ENCODE assay signal across 22 cellular contexts in the genomic region with DNA sequence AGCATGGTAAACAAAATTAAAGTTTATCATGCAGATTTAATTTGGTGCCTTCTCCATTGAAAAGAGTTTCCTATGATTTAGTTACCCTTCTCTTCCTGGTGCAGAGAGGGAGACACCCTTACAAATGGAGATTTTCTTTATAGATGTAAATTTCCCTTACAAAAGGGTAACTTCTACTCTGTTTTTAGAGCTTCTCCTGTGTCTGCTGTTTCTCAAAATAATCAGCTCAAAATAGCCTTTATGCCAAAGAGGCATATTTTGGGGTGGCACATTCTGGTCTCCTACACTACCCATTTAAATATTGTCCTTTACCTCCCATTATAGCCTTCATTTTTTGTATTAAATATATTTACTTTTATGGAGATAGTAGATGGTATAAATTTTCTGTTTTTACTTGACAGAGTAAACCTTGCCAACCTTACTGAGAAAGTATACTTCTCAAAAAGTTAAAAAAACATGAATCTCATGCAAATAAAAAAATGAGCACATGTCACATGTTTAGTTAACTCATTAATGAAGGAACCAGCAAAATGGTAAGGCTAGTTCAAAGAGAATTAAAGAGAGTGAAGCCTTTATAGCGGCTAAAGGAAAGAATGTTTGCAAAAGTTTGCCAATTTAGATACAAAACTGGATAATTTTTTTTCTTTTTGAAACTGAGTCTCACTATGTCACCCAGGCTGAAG.
DNase-seq lines count a peak whose midpoint lies in the region; ATAC-seq, FAIRE-seq and TF ChIP-seq lines count a peak whose summit lies in the region.
"Had no signal": no experiment of that assay in that cellular context is flagged by ENCODE, and none has a peak within 500 bp of the region (broad histone marks: within the 10 kb centered on the region; RNA-seq: fewer than 3 reads in every experiment).

No MANE protein-coding gene starts in this region.

- H3K9me3 ChIP-seq in endothelial cell of umbilical vein (replicated peaks; ENCODE audit: control insufficient read depth, insufficient read depth, low read length), result no peaks in the 10 kb centered on the region
- no peaks in the 10 kb centered on the region for H3K9me3 ChIP-seq in trophoblast cell (ENCODE audit: insufficient read depth, low read depth, low read length)
- H3K9me3 ChIP-seq: SJSA1 had no signal

- H3K79me1 ChIP-seq in trophoblast cell (ENCODE audit: low read length), result peaks cover 39% of the 10 kb centered on the region

- peaks cover 46% of the 10 kb centered on the region for H3K36me3 Mint-ChIP-seq in GM23338 (ENCODE audit: low read depth)

- no peak overlapping the region for H3K14ac ChIP-seq in trophoblast cell (ENCODE audit: low read length)

- H2BK12ac ChIP-seq in trophoblast cell (ENCODE audit: low read length), result peak overlapping the region; percentile 61

- H3K9me1 ChIP-seq in endothelial cell of umbilical vein (replicated peaks; ENCODE audit: control insufficient read depth, extremely low read depth, insufficient read depth, low read length), result no peaks in the 10 kb centered on the region

- H3K4me1 Mint-ChIP-seq in GM23338, result peaks cover 51% of the 10 kb centered on the region

- H3K4me1 ChIP-seq in GM23338 (ENCODE audit: insufficient read depth) (peaks cover 36% of the 10 kb centered on the region), endothelial cell of umbilical vein (ENCODE audit: control insufficient read depth, extremely low read depth, insufficient read depth, low read length) (peaks cover 4% of the 10 kb centered on the region), trophoblast cell (ENCODE audit: control insufficient read depth in 1 of 2, insufficient read depth in 2 of 2, low read length in 2 of 2) (peaks cover 30 to 35% of the 10 kb centered on the region in 2 experiments)
- H3K4me1 ChIP-seq: SJSA1 had no signal

- peaks cover 16% of the 10 kb centered on the region for H3K27me3 Mint-ChIP-seq in GM23338 (ENCODE audit: insufficient read depth, low read depth, poor library complexity)

- H3K4me3 ChIP-seq in GM23338, result no peak overlapping the region
- H3K4me3 ChIP-seq in endothelial cell of umbilical vein (replicated peaks in 1 of 3; ENCODE audit: insufficient read depth in 1 of 3, low read depth in 1 of 3, low read length in 3 of 3), result no peak overlapping the region
- H3K4me3 ChIP-seq in trophoblast cell (ENCODE audit: low read depth, low read length), result no peak overlapping the region
- H3K4me3 ChIP-seq: SJSA1 had no signal

- no CpG with 5 or more reads among the region's 1 CpG for WGBS in trophoblast cell (ENCODE audit: extremely low coverage, insufficient coverage, insufficient read length)

- H3K79me2 ChIP-seq in GM23338 (replicated peaks; ENCODE audit: insufficient read depth), result no peaks in the 10 kb centered on the region
- no peaks in the 10 kb centered on the region for H3K79me2 ChIP-seq in endothelial cell of umbilical vein (ENCODE audit: control insufficient read depth, insufficient read depth, low read length)
- H3K79me2 ChIP-seq in trophoblast cell (ENCODE audit: control insufficient read depth, insufficient read depth, low read length, poor library complexity), result peaks cover 5% of the 10 kb centered on the region

- H2BK120ac ChIP-seq in trophoblast cell (ENCODE audit: insufficient read depth, low read length, poor library complexity), result peak overlapping the region; percentile 6

- H3K27ac ChIP-seq in GM23338 (ENCODE audit: low read depth) (peak overlapping the region; percentile 97), endothelial cell of umbilical vein (ENCODE audit: insufficient read depth, low read depth, low read length) (no peak overlapping the region), trophoblast cell (ENCODE audit: low read depth, low read length) (peak overlapping the region; percentile 96)
- H3K27ac ChIP-seq: C4-2B, SJSA1 had no signal

- dilution Hi-C loops in endothelial cell of umbilical vein (cut with MboI; ENCODE audit: extremely low pct_ligation_motif_present, low sequenced_read_pairs), result no loop called here

- DNase-seq in GM23338 (ENCODE audit: low spot score), result peak; percentile 53
- DNase-seq in NAMALWA (ENCODE audit: low spot score), result peak; percentile 65
- no peak for DNase-seq in endothelial cell of umbilical vein (ENCODE audit: low read depth, low spot score)
- no peak for DNase-seq in trophoblast cell
- DNase-seq in AG08395 (ENCODE audit: low spot score), result no peak
- no peak for DNase-seq in G401 (ENCODE audit: low spot score)
- DNase-seq: DMS53, EL, KBM-7, NCI-H1092 treated with DMSO at 0.1 percent for 48 hours, NCI-H1436 treated with DMSO at 0.1 percent for 48 hours, NCI-H2029, NCI-H345, NCI-H524, OCI-M1 had no signal

- in situ Hi-C loops in G401 (cut with HindIII; ENCODE audit: low sequenced_read_pairs), result no loop called here

- TF ChIP-seq CTCF in GM23338 (conservative IDR thresholded peaks at IDR 0.05; ENCODE audit: low read depth in 2 of 2), result no peak
- no peak for TF ChIP-seq CTCF in endothelial cell of umbilical vein (IDR thresholded peaks at IDR 0.05; ENCODE audit: extremely low read depth in 1 of 2, insufficient read depth in 1 of 2, low read depth in 1 of 2, low read length in 2 of 2)

- H3K27me3 ChIP-seq in GM23338 (ENCODE audit: insufficient read depth), result no peaks in the 10 kb centered on the region
- peaks cover 6 to 16% of the 10 kb centered on the region in 2 experiments for H3K27me3 ChIP-seq in endothelial cell of umbilical vein (ENCODE audit: control insufficient read depth in 2 of 2, insufficient read depth in 2 of 2, low read length in 2 of 2)
- H3K27me3 ChIP-seq in trophoblast cell (ENCODE audit: insufficient read depth, low read length), result no peaks in the 10 kb centered on the region

- H3K9me3 Mint-ChIP-seq in GM23338, result peaks cover 42% of the 10 kb centered on the region

- CTCF ChIA-PET in endothelial cell of umbilical vein (lab: Charles Lee), result interaction anchor here (1.4 to 1.8 kb wide), 2 partner anchors 9 to 262 kb away, joined by 3 to 6 read pairs; no protein-coding TSS in a partner anchor

- H3K4me2 ChIP-seq in GM23338 (no peak overlapping the region), endothelial cell of umbilical vein (ENCODE audit: insufficient read depth, low read length) (no peak overlapping the region), trophoblast cell (ENCODE audit: low read length) (no peak overlapping the region)

- no peak overlapping the region for H3K18ac ChIP-seq in trophoblast cell (ENCODE audit: low read length)

- BruUV-seq in endothelial cell of umbilical vein (replicated peaks; lab: Mats Ljungman, UMichigan), result no TSS peak

- H3K4ac ChIP-seq in trophoblast cell (ENCODE audit: low read depth, low read length), result no peak overlapping the region

- H4K8ac ChIP-seq in trophoblast cell (ENCODE audit: low read depth, low read length), result no peak overlapping the region

- H3K9me2 ChIP-seq in GM23338 (ENCODE audit: insufficient read depth), result peaks cover 3% of the 10 kb centered on the region; the same call in 1 of the 2 replicates

- TF ChIP-seq POLR2A in endothelial cell of umbilical vein (IDR thresholded peaks at IDR 0.05; ENCODE audit: low read depth, low read length), result no peak

- POLR2A ChIA-PET in endothelial cell of umbilical vein (lab: Charles Lee), result no interaction called here

- peaks cover 14% of the 10 kb centered on the region; the same call in 1 of the 2 replicates for H3F3A ChIP-seq in GM23338 (replicated peaks; ENCODE audit: low read depth)

- H3K23ac ChIP-seq in trophoblast cell (ENCODE audit: low read length), result no peak overlapping the region

- H2AFZ ChIP-seq in GM23338, result no peak overlapping the region
- no peak overlapping the region for H2AFZ ChIP-seq in endothelial cell of umbilical vein (ENCODE audit: low read depth, low read length)
- H2AFZ ChIP-seq in trophoblast cell (ENCODE audit: insufficient read depth, low read length, poor library complexity), result no peak overlapping the region

- H4K20me1 ChIP-seq in GM23338 (replicated peaks; ENCODE audit: insufficient read depth) (no peaks in the 10 kb centered on the region), endothelial cell of umbilical vein (replicated peaks; ENCODE audit: control insufficient read depth, extremely low read depth, insufficient read depth, low read length) (no peaks in the 10 kb centered on the region)

- H3K36me3 ChIP-seq in GM23338 (ENCODE audit: insufficient read depth) (no peaks in the 10 kb centered on the region), endothelial cell of umbilical vein (ENCODE audit: control insufficient read depth in 2 of 2, extremely low read depth in 1 of 2, insufficient read depth in 2 of 2, low read length in 2 of 2) (no peaks in the 10 kb centered on the region), trophoblast cell (ENCODE audit: control insufficient read depth in 1 of 2, insufficient read depth in 2 of 2, low read length in 2 of 2) (no peaks in the 10 kb centered on the region)
- H3K36me3 ChIP-seq: SJSA1 had no signal

- H3K9ac ChIP-seq in endothelial cell of umbilical vein (replicated peaks; ENCODE audit: extremely low read depth, insufficient read depth, low read length) (no peak overlapping the region), trophoblast cell (ENCODE audit: low read length) (no peak overlapping the region)

- H3K27ac Mint-ChIP-seq in GM23338, result no peak overlapping the region

- no peak overlapping the region for H2AK5ac ChIP-seq in trophoblast cell (ENCODE audit: low read length)

- H3K4me3 Mint-ChIP-seq in GM23338, result no peak overlapping the region

- peak; percentile 31 for FAIRE-seq in endothelial cell of umbilical vein (lab: Jason Lieb, UNC)
- FAIRE-seq: H54, HepG2, RCC 7860 had no signal

- no peak overlapping the region for H2BK5ac ChIP-seq in trophoblast cell (ENCODE audit: low read depth, low read length, poor library complexity)

- ATAC-seq in GM23338 (no peak), GM19467 (IDR thresholded peaks at IDR 0.05; ENCODE audit: unreplicated experiment) (no peak), HG03354 (IDR thresholded peaks at IDR 0.05; ENCODE audit: poor library complexity, severe bottlenecking, unreplicated experiment) (no peak)
- ATAC-seq: HepG2 had no signal

- H4K12ac ChIP-seq in trophoblast cell (ENCODE audit: low read depth, low read length), result no peak overlapping the region

- peak overlapping the region; percentile 70 for H4K91ac ChIP-seq in trophoblast cell (ENCODE audit: low read depth, low read length)

- intact Hi-C loops in endothelial cell of umbilical vein (cut with micrococcal nuclease), result no loop called here

TF ChIP-seq in GM23338, 12 proteins besides CTCF, POLR2A, EP300 and RAD21 (continues in another document):
- TF ChIP-seq CREB1 (CRISPR knock-in tag; IDR thresholded peaks at IDR 0.05; ENCODE audit: low read depth), result no peak
- TF ChIP-seq JUNB (IDR thresholded peaks at IDR 0.05; ENCODE audit: unreplicated experiment), result no peak

TF ChIP-seq in endothelial cell of umbilical vein, 7 proteins besides CTCF, POLR2A, EP300 and RAD21 (continues in another document):
- TF ChIP-seq POLR2AphosphoS5 (IDR thresholded peaks at IDR 0.05; ENCODE audit: insufficient read depth, low read depth, low read length) (no peak), MYC (IDR thresholded peaks at IDR 0.05; ENCODE audit: low read depth, low read length) (no peak), EZH2 (IDR thresholded peaks at IDR 0.05; ENCODE audit: borderline replicate concordance, low read depth, low read length, severe bottlenecking) (no peak)
- TF ChIP-seq, protein P1, sequence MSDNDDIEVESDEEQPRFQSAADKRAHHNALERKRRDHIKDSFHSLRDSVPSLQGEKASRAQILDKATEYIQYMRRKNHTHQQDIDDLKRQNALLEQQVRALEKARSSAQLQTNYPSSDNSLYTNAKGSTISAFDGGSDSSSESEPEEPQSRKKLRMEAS (IDR thresholded peaks at IDR 0.05; ENCODE audit: insufficient read depth, insufficient read length), result no peak

Comparison
In these comparisons a context has a peak if more than half of its experiments do, and no peak if none do; other contexts are left out.
1. DNase-seq: peak in GM23338 (single experiment) and NAMALWA (single experiment); none in endothelial cell of umbilical vein (single experiment), trophoblast cell (0 of 2), AG08395 (single experiment) and G401 (single experiment).